In the genomic region with DNA sequence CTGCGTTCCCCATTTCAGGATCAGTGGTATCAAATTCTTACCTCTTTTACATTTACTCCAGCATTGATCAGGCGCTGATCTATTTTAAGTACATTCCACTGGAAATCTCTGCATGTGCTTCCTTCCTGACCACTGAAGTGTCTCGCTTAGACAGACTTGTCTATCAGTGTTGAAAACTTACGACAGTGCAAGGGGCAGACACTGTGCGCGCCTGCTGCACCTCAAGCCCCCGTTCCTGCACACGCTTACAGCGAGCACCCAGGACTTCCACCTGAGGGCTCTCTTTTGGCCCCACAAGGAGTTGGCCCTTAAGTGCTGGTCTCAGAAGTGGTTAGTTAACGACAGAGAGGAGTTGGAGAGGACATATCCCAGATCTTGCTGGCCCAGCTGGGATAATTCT, we compare ENCODE assay signal across 28 cellular contexts.
"Had no signal": no experiment of that assay in that cellular context is flagged by ENCODE, and none has a peak within 500 bp of the region (broad histone marks: within the 10 kb centered on the region; RNA-seq: fewer than 3 reads in every experiment).

No MANE protein-coding gene starts in this region.

- DNase-seq: central memory CD4-positive, alpha-beta T cell; colonic mucosa; effector memory CD4-positive, alpha-beta T cell; erythroblast; esophagus squamous epithelium; foreskin melanocyte; glutamatergic neuron; heart right ventricle; hippocampal formation; immature natural killer cell; kidney; left cardiac atrium; left lung; naive thymus-derived CD8-positive, alpha-beta T cell; occipital lobe; sigmoid colon; stimulated activated CD4-positive, alpha-beta T cell treated with anti-CD3 and anti-CD28 coated beads, Interleukin-2, amount 100 ng/mL, for 24 hours; stimulated activated CD4-positive, alpha-beta T cell treated with anti-CD3 and anti-CD28 coated beads, Interleukin-4, amount 100 ng/mL, for 24 hours; stimulated activated naive CD4-positive, alpha-beta T cell treated with Interleukin-2 at 50 U/mL for 16 hours; stomach; substantia nigra; testis; upper lobe of right lung; uterus had no signal

- H3K9me3 Mint-ChIP-seq: immature natural killer cell; naive thymus-derived CD8-positive, alpha-beta T cell; stimulated activated effector memory CD8-positive, alpha-beta T cell treated with anti-CD3 and anti-CD28 coated beads, Interleukin-12 subunit alpha, Interleukin-12 subunit beta, amount 100 ng/mL, for 72 hours had no signal

- H3K27ac Mint-ChIP-seq: naive thymus-derived CD8-positive, alpha-beta T cell; progenitor cell of endocrine pancreas; stimulated activated effector memory CD8-positive, alpha-beta T cell treated with anti-CD3 and anti-CD28 coated beads, Interleukin-12 subunit alpha, Interleukin-12 subunit beta, amount 100 ng/mL, for 72 hours had no signal

- H3K4me3 Mint-ChIP-seq: naive thymus-derived CD8-positive, alpha-beta T cell; stimulated activated effector memory CD8-positive, alpha-beta T cell treated with anti-CD3 and anti-CD28 coated beads, Interleukin-12 subunit alpha, Interleukin-12 subunit beta, amount 100 ng/mL, for 72 hours had no signal

- H3K27me3 Mint-ChIP-seq: progenitor cell of endocrine pancreas had no signal

- H2AFZ ChIP-seq: parathyroid adenoma had no signal

- H3K9ac ChIP-seq: parathyroid adenoma had no signal

- H3K27me3 ChIP-seq: colonic mucosa, esophagus squamous epithelium, heart right ventricle, left lung, sigmoid colon, stomach, testis, tibial nerve, upper lobe of right lung, uterus had no signal

- ATAC-seq: left cardiac atrium; left lung; naive thymus-derived CD8-positive, alpha-beta T cell; upper lobe of right lung had no signal

- H3K4me1 ChIP-seq: colonic mucosa, parathyroid adenoma, stomach, testis, uterus had no signal

- H3K9me3 ChIP-seq: colonic mucosa, esophagus squamous epithelium, heart right ventricle, left lung, sigmoid colon, stomach, testis, tibial nerve, upper lobe of right lung, uterus had no signal

- H3K36me3 Mint-ChIP-seq: immature natural killer cell; naive thymus-derived CD8-positive, alpha-beta T cell; stimulated activated effector memory CD8-positive, alpha-beta T cell treated with anti-CD3 and anti-CD28 coated beads, Interleukin-12 subunit alpha, Interleukin-12 subunit beta, amount 100 ng/mL, for 72 hours had no signal

- H3K4me3 ChIP-seq: colonic mucosa, esophagus squamous epithelium, heart right ventricle, left lung, sigmoid colon, stomach, testis, tibial nerve, upper lobe of right lung, uterus had no signal

- H3K36me3 ChIP-seq: colonic mucosa, esophagus squamous epithelium, heart right ventricle, left lung, sigmoid colon, stomach, tibial nerve, upper lobe of right lung, uterus had no signal

- H3K27ac ChIP-seq: colonic mucosa, left lung, parathyroid adenoma, sigmoid colon, stomach, testis, tibial nerve, upper lobe of right lung, uterus had no signal
